21 cellular contexts compared by ENCODE assay signal in genomic region chr6:36383608-36384007, GRCh38. TPM values are rescaled to one million over a fixed set of nuclear protein-coding genes. Genes with fewer than 3 reads are reported as not detected.
DNase-seq lines count a peak whose midpoint lies in the region; ATAC-seq, FAIRE-seq and TF ChIP-seq lines count a peak whose summit lies in the region.
"Had no signal": no experiment of that assay in that cellular context is flagged by ENCODE, and none has a peak within 500 bp of the region (broad histone marks: within the 10 kb centered on the region; RNA-seq: fewer than 3 reads in every experiment).

No MANE protein-coding gene starts in this region.

- no peak for TF ChIP-seq POLR2A in A549 (IDR thresholded peaks at IDR 0.05; ENCODE audit: low read length)

- H3K36me3 Mint-ChIP-seq in activated CD4-positive, alpha-beta T cell treated with anti-CD3 and anti-CD28 coated beads for 36 hours (ENCODE audit: low read depth) = no peaks in the 10 kb centered on the region
- H3K36me3 Mint-ChIP-seq in type B pancreatic cell = no peaks in the 10 kb centered on the region
- H3K36me3 Mint-ChIP-seq: activated naive CD8-positive, alpha-beta T cell treated with anti-CD3 and anti-CD28 coated beads for 36 hours; IgD-negative memory B cell had no signal

- H3K4me2 ChIP-seq in A549 = no peak overlapping the region

- peaks cover 16% of the 10 kb centered on the region; the same call in 2 of the 3 replicates for H3K4me1 ChIP-seq in A549

- POLR2A ChIA-PET in activated CD4-positive, alpha-beta T cell treated with anti-CD3 and anti-CD28 coated beads for 36 hours (lab: Charles Lee) = no interaction called here
- POLR2A ChIA-PET in A549 (lab: Yijun Ruan, JAX) (no interaction called here), RWPE1 (lab: Yijun Ruan, JAX; ENCODE audit: low non-redundant PET) (no interaction called here)

- H3K27ac ChIP-seq in A549 = no peak overlapping the region
- no peak overlapping the region for H3K27ac ChIP-seq in RWPE1
- H3K27ac ChIP-seq: body of pancreas, GM23248 had no signal

- ATAC-seq in activated CD4-positive, alpha-beta T cell treated with anti-CD3 and anti-CD28 coated beads for 36 hours = peak; percentile 70
- peak in 1 of 2 experiments; percentile 48; a peak in 3 of 6 replicates for ATAC-seq in A549
- ATAC-seq: body of pancreas; naive thymus-derived CD4-positive, alpha-beta T cell had no signal

- intact Hi-C loops in activated CD4-positive, alpha-beta T cell treated with anti-CD3 and anti-CD28 coated beads for 36 hours (cut with DNase I, micrococcal nuclease) = no loop called here

- TF ChIP-seq EP300 in A549 (IDR thresholded peaks at IDR 0.05) = no peak

- CTCF ChIA-PET in activated CD4-positive, alpha-beta T cell treated with anti-CD3 and anti-CD28 coated beads for 36 hours (lab: Charles Lee) = interaction anchor here (1.0 to 1.2 kb wide), 2 partner anchors 43 to 270 kb away, joined by 3 read pairs; no protein-coding TSS in a partner anchor
- CTCF ChIA-PET in A549 (lab: Yijun Ruan, JAX) (interaction anchor here (1.2 kb wide), 1 partner anchor 40 kb away, joined by 4 read pairs; no protein-coding TSS in a partner anchor), RWPE1 (lab: Yijun Ruan, JAX) (no interaction called here)

- FAIRE-seq in A549 (lab: Jason Lieb, UNC) = no peak

- H3K27ac Mint-ChIP-seq in activated CD4-positive, alpha-beta T cell treated with anti-CD3 and anti-CD28 coated beads for 36 hours = no peak overlapping the region
- H3K27ac Mint-ChIP-seq in type B pancreatic cell = no peak overlapping the region
- H3K27ac Mint-ChIP-seq: activated naive CD8-positive, alpha-beta T cell treated with anti-CD3 and anti-CD28 coated beads for 36 hours had no signal

- peak; percentile 30 for DNase-seq in activated CD4-positive, alpha-beta T cell treated with anti-CD3 and anti-CD28 coated beads for 36 hours
- DNase-seq in activated CD4-positive, alpha-beta T cell treated with anti-CD3 and anti-CD28 coated beads for 1 hour = no peak
- DNase-seq in A549 (ENCODE audit: low read depth in 1 of 2, low spot score in 1 of 2) (peak; percentile 30 to 34), RWPE1 (ENCODE audit: low spot score) (peak; percentile 58), fibroblast of pulmonary artery (ENCODE audit: low read depth) (peak; percentile 16), type B pancreatic cell (ENCODE audit: extremely low spot score, unreplicated experiment) (no peak), HCEC 1CT (no peak), HT-29 (ENCODE audit: low spot score) (no peak)
- DNase-seq: ACHN; activated naive CD8-positive, alpha-beta T cell treated with anti-CD3 and anti-CD28 coated beads for 36 hours; body of pancreas; cortex of kidney; foreskin melanocyte; GM23248; naive thymus-derived CD4-positive, alpha-beta T cell; NCI-H1930; stimulated activated CD8-positive, alpha-beta memory T cell treated with anti-CD3 and anti-CD28 coated beads, Interleukin-4, amount 100 ng/mL, for 48 hours had no signal

- peaks cover 35% of the 10 kb centered on the region for H3K4me1 Mint-ChIP-seq in activated CD4-positive, alpha-beta T cell treated with anti-CD3 and anti-CD28 coated beads for 36 hours
- peaks cover 18% of the 10 kb centered on the region for H3K4me1 Mint-ChIP-seq in type B pancreatic cell (ENCODE audit: unreplicated experiment)

- no peaks in the 10 kb centered on the region for H3K9me3 Mint-ChIP-seq in activated CD4-positive, alpha-beta T cell treated with anti-CD3 and anti-CD28 coated beads for 36 hours (ENCODE audit: low read depth)
- no peaks in the 10 kb centered on the region for H3K9me3 Mint-ChIP-seq in type B pancreatic cell
- H3K9me3 Mint-ChIP-seq: activated naive CD8-positive, alpha-beta T cell treated with anti-CD3 and anti-CD28 coated beads for 36 hours; IgD-negative memory B cell had no signal

- H3K4me3 Mint-ChIP-seq in activated CD4-positive, alpha-beta T cell treated with anti-CD3 and anti-CD28 coated beads for 36 hours = no peak overlapping the region
- no peak overlapping the region for H3K4me3 Mint-ChIP-seq in type B pancreatic cell
- H3K4me3 Mint-ChIP-seq: activated naive CD8-positive, alpha-beta T cell treated with anti-CD3 and anti-CD28 coated beads for 36 hours; CD14-positive monocyte; naive thymus-derived CD4-positive, alpha-beta T cell had no signal

- H3K4me3 ChIP-seq in A549 = no peak overlapping the region
- no peak overlapping the region for H3K4me3 ChIP-seq in fibroblast of pulmonary artery (replicated peaks; ENCODE audit: low read depth, low read length)
- H3K4me3 ChIP-seq: body of pancreas, GM23248, thoracic aorta had no signal

- no peak for TF ChIP-seq RAD21 in A549 (conservative IDR thresholded peaks at IDR 0.05 in 1 of 2, IDR thresholded peaks at IDR 0.05 in 1 of 2)

- WGBS in A549 (ENCODE audit: missing lambda C conversion rate) = 0% methylated on average over 1 of the region's 2 CpGs

- no peaks in the 10 kb centered on the region for H3K9me3 ChIP-seq in A549
- H3K9me3 ChIP-seq: body of pancreas, thoracic aorta had no signal

- peaks cover 22% of the 10 kb centered on the region for H3K27me3 Mint-ChIP-seq in activated CD4-positive, alpha-beta T cell treated with anti-CD3 and anti-CD28 coated beads for 36 hours
- H3K27me3 Mint-ChIP-seq in type B pancreatic cell = peaks cover 45% of the 10 kb centered on the region

- TF ChIP-seq CTCF in A549 (IDR thresholded peaks at IDR 0.05) (no peak), RWPE1 (conservative IDR thresholded peaks at IDR 0.05; ENCODE audit: low read depth) (no peak), fibroblast of pulmonary artery (IDR thresholded peaks at IDR 0.05; ENCODE audit: low read length, missing control alignments) (no peak), type B pancreatic cell (conservative IDR thresholded peaks at IDR 0.05) (no peak)

TF ChIP-seq in A549, 52 proteins besides CTCF, POLR2A, EP300 and RAD21:
- TF ChIP-seq JUNB (IDR thresholded peaks at IDR 0.05) (peak; percentile 34), CEBPB (IDR thresholded peaks at IDR 0.05) (no peak), ZC3H11A (IDR thresholded peaks at IDR 0.05) (no peak), RCOR1 (IDR thresholded peaks at IDR 0.05; ENCODE audit: low read depth, low read length) (no peak), FOSL2 (IDR thresholded peaks at IDR 0.05) (no peak), FOSL2 (CRISPR knock-in tag; IDR thresholded peaks at IDR 0.05) (peak; percentile 69), HOXB13 (CRISPR knock-in tag; IDR thresholded peaks at IDR 0.05; ENCODE audit: low read depth) (no peak), BHLHE40 (IDR thresholded peaks at IDR 0.05; ENCODE audit: low read depth, low read length) (no peak), GATA3 (IDR thresholded peaks at IDR 0.05; ENCODE audit: borderline replicate concordance) (peak; percentile 76; the same call in 1 of the 2 replicates), CHD4 (IDR thresholded peaks at IDR 0.05; ENCODE audit: borderline replicate concordance) (no peak), SREBF2 (IDR thresholded peaks at IDR 0.05) (no peak), NPAS2 (CRISPR knock-in tag; IDR thresholded peaks at IDR 0.05; ENCODE audit: borderline replicate concordance) (no peak), MAZ (IDR thresholded peaks at IDR 0.05; ENCODE audit: borderline replicate concordance, low read depth, low read length) (no peak)
TF ChIP-seq in A549: peak in this region for 3.

RNA-seq across cellular contexts. Expression of gene ETV7, which starts 3.9 kb away (rescaled TPM):
- total RNA-seq in activated CD4-positive, alpha-beta T cell treated with anti-CD3 and anti-CD28 coated beads for 36 hours = 1 to 10 TPM; 2.4 to 2.5 TPM
- polyA plus RNA-seq in A549 (2011; rRNA removed) (0.05 and 0.08 TPM in 2 replicates), A549 (2017; fragmentation: RNase III; extraction: RNeasy Plus Mini Kit Qiagen cat#74134 plus additional on column Dnase treatment) (0.07 to 0.12 TPM in 2 of 3 replicates, not detected in the other)
- 0.04 TPM in 2 replicates for polyA plus RNA-seq in A549 (2012; cell fraction: cytosol; rRNA removed)
- 0.09 and 0.10 TPM in 2 replicates for polyA plus RNA-seq in A549 (2012; cell fraction: nucleus; rRNA removed)
- not detected in 2 replicates for polyA minus RNA-seq in A549 (2011; rRNA and poly(A)+ RNA removed)
- 1.7 and 3.3 TPM in 2 replicates for total RNA-seq in type B pancreatic cell (ENCODE audit: low replicate concordance)
- total RNA-seq in HT-29 (2014; rRNA removed; shearing (Covaris generic)) = 0.34 and 1.3 TPM in 2 replicates

RNA-seq across cellular contexts. Expression of gene BNIP5, which starts 46.9 kb away (rescaled TPM):
- total RNA-seq in activated CD4-positive, alpha-beta T cell treated with anti-CD3 and anti-CD28 coated beads for 36 hours = not detected
- polyA plus RNA-seq in A549 (2011; rRNA removed) = not detected in 2 replicates
- not detected in 2 replicates for polyA plus RNA-seq in A549 (2012; cell fraction: cytosol; rRNA removed)
- not detected in 2 replicates for polyA plus RNA-seq in A549 (2012; cell fraction: nucleus; rRNA removed)
- not detected in 3 replicates for polyA plus RNA-seq in A549 (2017; fragmentation: RNase III; extraction: RNeasy Plus Mini Kit Qiagen cat#74134 plus additional on column Dnase treatment)
- not detected in 2 replicates for polyA minus RNA-seq in A549 (2011; rRNA and poly(A)+ RNA removed)
- 1.4 and 2.1 TPM in 2 replicates for total RNA-seq in type B pancreatic cell (ENCODE audit: low replicate concordance)
- 3.6 and 4.6 TPM in 2 replicates for total RNA-seq in HT-29 (2014; rRNA removed; shearing (Covaris generic))
- total RNA-seq: activated naive CD8-positive, alpha-beta T cell treated with anti-CD3 and anti-CD28 coated beads for 36 hours; GM23248; kidney epithelial cell; thoracic aorta had no signal
- polyA plus RNA-seq: CD14-positive monocyte; GM23248; IgD-negative memory B cell; naive thymus-derived CD4-positive, alpha-beta T cell had no signal

RNA-seq across cellular contexts. Expression of gene PXT1, which starts 59.0 kb away (rescaled TPM):
- total RNA-seq in activated CD4-positive, alpha-beta T cell treated with anti-CD3 and anti-CD28 coated beads for 36 hours = under 1 TPM; 0.11 to 0.14 TPM
- polyA plus RNA-seq in A549 (2011; rRNA removed) = not detected in 2 replicates
- polyA plus RNA-seq in A549 (2012; cell fraction: cytosol; rRNA removed) = 0.01 TPM in 1 of 2 replicates, not detected in the other
- not detected in 2 replicates for polyA plus RNA-seq in A549 (2012; cell fraction: nucleus; rRNA removed)
- not detected in 3 replicates for polyA plus RNA-seq in A549 (2017; fragmentation: RNase III; extraction: RNeasy Plus Mini Kit Qiagen cat#74134 plus additional on column Dnase treatment)
- polyA minus RNA-seq in A549 (2011; rRNA and poly(A)+ RNA removed) = 0.17 and 0.24 TPM in 2 replicates
- total RNA-seq in type B pancreatic cell (ENCODE audit: low replicate concordance) = 0.19 TPM in 1 of 2 replicates, not detected in the other
- 0.25 TPM in 1 of 2 replicates, not detected in the other for total RNA-seq in HT-29 (2014; rRNA removed; shearing (Covaris generic))
- total RNA-seq: body of pancreas, GM23248, kidney epithelial cell, thoracic aorta had no signal
- polyA plus RNA-seq: GM23248; IgD-negative memory B cell; naive thymus-derived CD4-positive, alpha-beta T cell had no signal

RNA-seq across cellular contexts. Expression of gene KCTD20, which starts 59.2 kb away (rescaled TPM):
- 10 to 100 TPM; 46.5 to 50.6 TPM for total RNA-seq in activated CD4-positive, alpha-beta T cell treated with anti-CD3 and anti-CD28 coated beads for 36 hours
- polyA plus RNA-seq in A549 (2011; rRNA removed) (48.2 and 48.3 TPM in 2 replicates), A549 (2017; fragmentation: RNase III; extraction: RNeasy Plus Mini Kit Qiagen cat#74134 plus additional on column Dnase treatment) (16.8 to 18.1 TPM (median 17.8 TPM) in 3 replicates)
- 11.0 and 13.1 TPM in 2 replicates for polyA plus RNA-seq in A549 (2012; cell fraction: cytosol; rRNA removed)
- polyA plus RNA-seq in A549 (2012; cell fraction: nucleus; rRNA removed) = 3.8 and 5.6 TPM in 2 replicates
- 43.9 and 48.8 TPM in 2 replicates for polyA minus RNA-seq in A549 (2011; rRNA and poly(A)+ RNA removed)
- total RNA-seq in type B pancreatic cell (ENCODE audit: low replicate concordance) = 36.4 and 51.8 TPM in 2 replicates
- 15.5 and 16.8 TPM in 2 replicates for total RNA-seq in HT-29 (2014; rRNA removed; shearing (Covaris generic))

Comparison
In these comparisons a context has a peak if more than half of its experiments do, and no peak if none do; other contexts are left out.
1. DNase-seq: peak in activated CD4-positive, alpha-beta T cell treated with anti-CD3 and anti-CD28 coated beads for 36 hours (single experiment), A549 (2 of 2), RWPE1 (single experiment) and fibroblast of pulmonary artery (single experiment); none in activated CD4-positive, alpha-beta T cell treated with anti-CD3 and anti-CD28 coated beads for 1 hour (single experiment), type B pancreatic cell (single experiment), HCEC 1CT (single experiment) and HT-29 (single experiment).